Comparison of ENCODE assay signal across 9 cellular contexts in the genomic region with DNA sequence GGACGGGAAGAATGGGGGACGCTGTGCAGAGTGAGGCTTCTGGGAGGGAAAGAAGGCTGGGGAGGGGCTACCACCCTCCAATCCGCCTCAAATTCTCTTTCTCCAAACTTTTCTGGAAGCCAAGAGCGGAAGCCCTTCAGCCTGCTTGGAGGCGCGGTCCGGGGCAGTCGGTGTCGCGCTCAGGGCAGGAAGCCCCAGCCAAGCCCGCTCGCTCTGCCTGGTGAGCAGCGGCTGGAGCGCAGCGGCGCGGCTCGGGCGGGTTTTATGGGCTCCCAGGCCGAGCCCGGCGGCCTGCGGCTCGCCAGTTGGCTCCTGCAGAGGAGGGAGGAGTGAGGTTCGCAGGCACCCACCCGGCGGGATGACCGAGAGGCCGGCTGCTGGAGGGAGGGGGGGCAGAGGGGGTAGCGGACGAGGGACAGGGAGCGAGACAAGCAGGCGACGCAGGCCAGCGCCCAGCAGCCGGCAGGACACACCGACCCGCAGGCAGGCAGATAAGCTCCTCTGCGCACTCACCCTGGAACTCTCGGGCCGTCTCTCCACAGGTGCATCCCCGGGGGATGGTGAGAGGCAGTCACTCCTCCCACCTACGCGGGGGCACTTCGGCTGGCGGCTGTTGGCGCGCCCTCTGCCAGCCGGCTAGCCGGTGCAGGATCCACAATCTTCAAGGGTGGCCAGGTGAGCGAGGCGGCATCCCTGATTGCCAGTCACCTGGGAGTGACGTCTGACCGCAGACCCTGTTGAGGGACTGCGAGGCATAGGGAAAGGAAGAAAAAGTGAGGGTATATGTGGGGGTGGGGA. TPM values are rescaled to one million over a fixed set of nuclear protein-coding genes. Genes with fewer than 3 reads are reported as not detected.
A peak's percentile ranks its signal among the peaks of the same experiment; 100 is the strongest.
DNase-seq lines count a peak whose midpoint lies in the region; ATAC-seq and TF ChIP-seq lines count a peak whose summit lies in the region.
"Had no signal": no experiment of that assay in that cellular context is flagged by ENCODE, and none has a peak within 500 bp of the region (broad histone marks: within the 10 kb centered on the region; RNA-seq: fewer than 3 reads in every experiment).

Gene AVPR1B (minus strand): TSS at position 238 of the 798 bp plus-strand sequence. CDS start 498 bp downstream, outside the sequence.

- no peaks in the 10 kb centered on the region for H3K9me3 ChIP-seq in DOHH2 (ENCODE audit: control insufficient read depth, insufficient read depth, low read length)
- no peaks in the 10 kb centered on the region for H3K9me3 ChIP-seq in cardiac muscle cell (ENCODE audit: low read depth)
- peaks cover 9% of the 10 kb centered on the region for H3K9me3 ChIP-seq in psoas muscle

- H3K4me2 ChIP-seq in DOHH2 (ENCODE audit: low read length) = peak within 1 kb of the TSS; percentile 50

- peaks cover 38% of the 10 kb centered on the region for H3K27me3 ChIP-seq in DOHH2 (ENCODE audit: control insufficient read depth, low read length)
- H3K27me3 ChIP-seq in cardiac muscle cell = peaks cover 22% of the 10 kb centered on the region
- H3K27me3 ChIP-seq in psoas muscle (ENCODE audit: insufficient read depth in 3 of 3, low read length in 2 of 3) = peaks cover 0 to 27% (median 5%) of the 10 kb centered on the region in 3 donors

- peak; percentile 68 to 83 (median 78) for ATAC-seq in psoas muscle
- no peak for ATAC-seq in HG03097 (IDR thresholded peaks at IDR 0.05; ENCODE audit: low FRiP score, unreplicated experiment)
- ATAC-seq in HG02623 (IDR thresholded peaks at IDR 0.05; ENCODE audit: unreplicated experiment) = no peak

- intact Hi-C loops in psoas muscle (cut with DNase I) = no loop called here

- DNase-seq in NCI-H1105 treated with DMSO at 0.1 percent for 48 hours (lab: John Stamatoyannopoulos, UW) (peak; percentile 86), cardiac muscle cell (ENCODE audit: low read depth in 1 of 2, low spot score in 1 of 2) (peak; percentile 54 to 79), psoas muscle (peak; percentile 53 to 70), SW 1271 (lab: John Stamatoyannopoulos, UW) (no peak)
- DNase-seq in activated T-cell treated with anti-CD3 and anti-CD28 coated beads, Interleukin-2, amount 50 U/mL, for 48 hours = peak; percentile 33 to 50

- 1% methylated on average over 44 to 55 of the region's 55 CpGs for WGBS in psoas muscle, 3 donors

- H3K4me3 ChIP-seq in DOHH2 (ENCODE audit: low read length) (peak within 1 kb of the TSS; percentile 47), cardiac muscle cell (peak within 1 kb of the TSS; percentile 30), psoas muscle (peak within 1 kb of the TSS; percentile 57)

- TF ChIP-seq CTCF in DOHH2 (IDR thresholded peaks at IDR 0.05; ENCODE audit: low read depth, low read length, poor library complexity, severe bottlenecking) (peak; percentile 20), cardiac muscle cell (IDR thresholded peaks at IDR 0.05; ENCODE audit: low read depth, low read length) (no peak), psoas muscle (IDR thresholded peaks at IDR 0.05) (no peak)

- no peaks in the 10 kb centered on the region for H3K79me2 ChIP-seq in DOHH2 (ENCODE audit: control insufficient read depth, low read length)

- no peaks in the 10 kb centered on the region for H4K20me1 ChIP-seq in DOHH2 (ENCODE audit: control insufficient read depth, insufficient read depth, low read depth, low read length)

- H3K36me3 ChIP-seq in DOHH2 (ENCODE audit: control insufficient read depth, low read length) (no peaks in the 10 kb centered on the region), cardiac muscle cell (no peaks in the 10 kb centered on the region), psoas muscle (ENCODE audit: insufficient read depth in 1 of 2, low read depth in 1 of 2) (no peaks in the 10 kb centered on the region)

- no peak within 1 kb of the TSS for H3K27ac ChIP-seq in DOHH2 (ENCODE audit: low read depth, low read length)
- H3K27ac ChIP-seq in cardiac muscle cell = no peak within 1 kb of the TSS
- H3K27ac ChIP-seq in psoas muscle = no peak within 1 kb of the TSS

- peaks cover 9% of the 10 kb centered on the region for H3K4me1 ChIP-seq in DOHH2 (ENCODE audit: control insufficient read depth, low read length)
- peaks cover 6% of the 10 kb centered on the region for H3K4me1 ChIP-seq in cardiac muscle cell (ENCODE audit: low read depth)
- peaks cover 6% of the 10 kb centered on the region for H3K4me1 ChIP-seq in psoas muscle

- no peaks in the 10 kb centered on the region for H3F3A ChIP-seq in DOHH2 (ENCODE audit: control insufficient read depth, insufficient read depth)

- H3K9me2 ChIP-seq in DOHH2 (replicated peaks; ENCODE audit: control insufficient read depth, low read length) = no peaks in the 10 kb centered on the region

RNA-seq across cellular contexts. Expression of gene AVPR1B, which starts in this region (rescaled TPM):
- 0.07 and 2.3 TPM in 2 replicates for total RNA-seq in cardiac muscle cell
- 0.10 TPM in 1 of 2 replicates, not detected in the other for polyA plus RNA-seq in cardiac muscle cell
- not detected for total RNA-seq in psoas muscle
- not detected for polyA plus RNA-seq in psoas muscle
- total RNA-seq: NCI-H460 had no signal

Comparison
In these comparisons a context has a peak if more than half of its experiments do, and no peak if none do; other contexts are left out.
1. Peak in DNase-seq, ATAC-seq and H3K4me3 ChIP-seq in psoas muscle; RNA of the gene not detected or under 1 TPM.
2. DNase-seq: peak in NCI-H1105 treated with DMSO at 0.1 percent for 48 hours (single experiment), activated T-cell treated with anti-CD3 and anti-CD28 coated beads, Interleukin-2, amount 50 U/mL, for 48 hours (2 of 2) and cardiac muscle cell (2 of 2); none in SW 1271 (0 of 2).
3. Peak in every context shown above with its lines, with median percentiles within 50 percentile points of each other: H3K4me3 ChIP-seq.